8 cellular contexts compared by ENCODE assay signal in the genomic region with DNA sequence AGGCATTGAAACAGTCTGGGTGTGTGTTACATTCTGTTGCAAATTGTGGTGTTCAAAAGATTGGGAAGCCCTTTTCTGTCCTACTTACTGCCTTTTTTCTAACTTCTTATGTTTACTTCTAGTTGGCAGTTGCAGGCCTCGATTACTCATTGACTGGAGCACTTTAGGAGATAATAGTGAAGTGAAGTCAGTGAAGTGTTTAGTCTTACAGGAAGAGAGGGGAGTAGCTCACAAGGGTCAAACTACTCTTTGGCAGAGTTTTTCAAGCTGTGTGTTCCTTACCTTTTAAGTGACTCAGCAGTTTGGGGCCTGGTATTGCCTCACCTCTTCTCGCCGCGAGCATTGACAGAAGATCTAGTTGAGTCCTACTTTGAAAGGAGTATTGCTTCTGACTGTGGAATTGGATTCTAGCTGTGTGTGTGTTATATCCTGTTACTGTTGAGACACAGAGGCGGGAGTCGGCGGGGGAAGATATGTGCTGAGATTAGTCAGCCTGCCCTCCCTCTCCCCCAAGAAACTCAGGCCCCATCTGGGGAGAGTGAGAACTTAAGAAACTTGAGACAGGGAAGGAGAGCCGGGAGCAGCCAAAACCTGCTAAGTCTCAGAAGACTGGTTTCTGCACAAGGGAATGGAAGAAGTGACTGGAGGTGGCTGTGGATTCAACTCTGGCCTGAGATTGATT. TPM values are rescaled to one million over a fixed set of nuclear protein-coding genes. Genes with fewer than 3 reads are reported as not detected.
DNase-seq lines count a peak whose midpoint lies in the region; ATAC-seq and TF ChIP-seq lines count a peak whose summit lies in the region.

No MANE protein-coding gene starts in this region.

- TF ChIP-seq CTCF in A673 (conservative IDR thresholded peaks at IDR 0.05; ENCODE audit: low read depth, low read length) (no peak), RWPE1 (conservative IDR thresholded peaks at IDR 0.05; ENCODE audit: low read depth) (no peak), mammary epithelial cell (conservative IDR thresholded peaks at IDR 0.05 in 1 of 2, IDR thresholded peaks at IDR 0.05 in 1 of 2; ENCODE audit: extremely low read depth in 1 of 2, insufficient read depth in 1 of 2, low read depth in 1 of 2, low read length in 2 of 2) (no peak)

- in situ Hi-C loops in mammary epithelial cell (cut with MboI; ENCODE audit: low sequenced_read_pairs in 2 of 2) = no loop called here

- peak; percentile 93 for DNase-seq in A673 (ENCODE audit: low spot score)
- DNase-seq in RWPE1 (ENCODE audit: low spot score) = peak; percentile 94
- peak; percentile 99 for DNase-seq in mammary epithelial cell
- peak; percentile 69 for DNase-seq in left lobe of liver (ENCODE audit: low spot score)
- peak; percentile 20 to 38 for DNase-seq in stimulated activated CD4-positive, alpha-beta T cell treated with anti-CD3 and anti-CD28 coated beads, Interleukin-4, amount 100 ng/mL, for 48 hours (ENCODE audit: low read depth in 2 of 2)
- no peak for DNase-seq in mesenteric fat pad (ENCODE audit: low spot score)

- CTCF ChIA-PET in A673 (lab: Charles Lee) = interaction anchor here (1.0 to 1.1 kb wide), 2 partner anchors 19 to 227 kb away, joined by 3 to 5 read pairs; a partner anchor contains a TSS
- CTCF ChIA-PET in RWPE1 (lab: Yijun Ruan, JAX) = interaction anchor here (0.6 to 1.0 kb wide), 4 partner anchors 19 to 198 kb away, joined by 3 read pairs; a partner anchor contains a TSS
- CTCF ChIA-PET in mammary epithelial cell (lab: Charles Lee; ENCODE audit: low non-redundant PET) = interaction anchor here (0.6 to 0.8 kb wide), 4 partner anchors 19 to 461 kb away, joined by 3 to 5 read pairs (median 4); a partner anchor contains a TSS

- no peaks in the 10 kb centered on the region for H4K20me1 ChIP-seq in mammary epithelial cell (ENCODE audit: insufficient read depth, low read length)

- H3K27ac ChIP-seq in A673 (ENCODE audit: low read depth, low read length, poor library complexity, severe bottlenecking) (peak overlapping the region; percentile 81), RWPE1 (peak overlapping the region; percentile 82), mammary epithelial cell (ENCODE audit: insufficient read depth, low read depth, low read length) (peak overlapping the region; percentile 78)

- ATAC-seq in GM18867 (IDR thresholded peaks at IDR 0.05; ENCODE audit: unreplicated experiment) (peak; percentile 57), HG03159 (IDR thresholded peaks at IDR 0.05; ENCODE audit: unreplicated experiment) (peak; percentile 58), left lobe of liver (peak; percentile 82)

- H3K4me3 ChIP-seq in A673 (ENCODE audit: low read depth, low read length, poor library complexity, severe bottlenecking) (peak overlapping the region; percentile 18), mammary epithelial cell (replicated peaks in 1 of 3; ENCODE audit: insufficient read depth in 1 of 3, low read depth in 2 of 3, low read length in 3 of 3) (peak overlapping the region; percentile 12 to 27 (median 17))

- BruUV-seq in A673 (replicated peaks; lab: Mats Ljungman, UMichigan) (TSS peak; percentile 94), mammary epithelial cell (replicated peaks; lab: Mats Ljungman, UMichigan) (TSS peak; percentile 87)

- H3K9ac ChIP-seq in mammary epithelial cell (ENCODE audit: insufficient read depth, low read length) = peak overlapping the region; percentile 45

- dilution Hi-C loops in mammary epithelial cell (cut with HindIII; ENCODE audit: low sequenced_read_pairs) = no loop called here

- intact Hi-C loops in A673 (cut with micrococcal nuclease; ENCODE audit: unreplicated experiment) = no loop called here
- intact Hi-C loops in mammary epithelial cell (cut with micrococcal nuclease) = no loop called here

- peak overlapping the region; percentile 77 for H3K4me2 ChIP-seq in mammary epithelial cell (ENCODE audit: insufficient read depth, low read depth, low read length)

- POLR2A ChIA-PET in A673 (lab: Charles Lee; ENCODE audit: low non-redundant PET) (no interaction called here), RWPE1 (lab: Yijun Ruan, JAX; ENCODE audit: low non-redundant PET) (no interaction called here)

- H3K9me3 ChIP-seq in A673 (ENCODE audit: low read depth, low read length, poor library complexity, severe bottlenecking) (no peaks in the 10 kb centered on the region), mammary epithelial cell (replicated peaks; ENCODE audit: insufficient read depth, low read length) (no peaks in the 10 kb centered on the region)

- peaks cover 68% of the 10 kb centered on the region for H3K79me2 ChIP-seq in mammary epithelial cell (ENCODE audit: insufficient read depth, low read length)

- peaks cover 54% of the 10 kb centered on the region for H3K4me1 ChIP-seq in A673 (ENCODE audit: insufficient read depth, low read length, poor library complexity, severe bottlenecking)
- H3K4me1 ChIP-seq in mammary epithelial cell (ENCODE audit: insufficient read depth, low read length) = peaks cover 37% of the 10 kb centered on the region

- WGBS in mammary epithelial cell (ENCODE audit: low coverage, missing lambda C conversion rate) = 1% methylated on average over 7 of the region's 8 CpGs

- peak overlapping the region; percentile 42 for H2AFZ ChIP-seq in mammary epithelial cell (ENCODE audit: low read depth, low read length)

- H3K36me3 ChIP-seq in A673 (ENCODE audit: insufficient read depth, low read length, poor library complexity, severe bottlenecking) = peaks cover 3% of the 10 kb centered on the region
- H3K36me3 ChIP-seq in mammary epithelial cell (ENCODE audit: insufficient read depth, low read length) = peaks cover 2% of the 10 kb centered on the region

- H3K27me3 ChIP-seq in A673 (replicated peaks; ENCODE audit: insufficient read depth, low read depth, low read length, poor library complexity) (no peaks in the 10 kb centered on the region), mammary epithelial cell (ENCODE audit: insufficient read depth, low read length) (no peaks in the 10 kb centered on the region)

RNA-seq across cellular contexts. Expression of a gene that starts 19.3 kb away (rescaled TPM):
- 89.6 and 107 TPM in 2 replicates for total RNA-seq in A673 (2021)
- total RNA-seq in mammary epithelial cell = 10 to 100 TPM; 71.2 to 72.2 TPM
- 64.7 TPM for polyA plus RNA-seq in mammary epithelial cell
- polyA minus RNA-seq in mammary epithelial cell = 84.7 TPM
- total RNA-seq in left lobe of liver = 59.9 TPM
- 123 TPM for total RNA-seq in mesenteric fat pad

RNA-seq across cellular contexts. Expression of a gene that starts 30.5 kb away (rescaled TPM):
- total RNA-seq in A673 (2021) (57.7 and 59.6 TPM in 2 replicates), mammary epithelial cell (10 to 100 TPM; 39.4 to 51.3 TPM), left lobe of liver (12.5 TPM), mesenteric fat pad (28.3 TPM)
- polyA plus RNA-seq in mammary epithelial cell = 24.9 TPM
- 26.5 TPM for polyA minus RNA-seq in mammary epithelial cell
